Comparison of ENCODE assay signal across 24 cellular contexts in the genomic region with DNA sequence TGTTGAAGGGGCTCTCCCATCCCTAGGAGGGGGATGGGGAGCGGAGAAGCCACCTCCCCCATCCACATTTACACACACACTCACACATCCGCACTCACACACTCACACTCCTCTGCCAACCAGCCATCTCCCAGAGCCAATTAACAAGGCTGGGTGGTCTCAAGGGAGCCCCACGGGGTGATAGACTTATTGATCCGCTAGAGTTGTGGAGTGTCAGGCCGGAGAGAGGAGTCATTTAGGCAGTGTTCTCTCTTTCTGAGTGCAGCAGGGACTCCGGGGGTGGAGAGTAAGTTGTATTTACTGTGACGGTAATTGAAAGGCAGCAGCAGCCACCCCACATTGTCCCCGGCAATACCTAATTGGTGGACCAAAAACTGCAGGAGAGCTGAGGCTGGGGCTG.
DNase-seq lines count a peak whose midpoint lies in the region; ATAC-seq and TF ChIP-seq lines count a peak whose summit lies in the region.
"Had no signal": no experiment of that assay in that cellular context is flagged by ENCODE, and none has a peak within 500 bp of the region (broad histone marks: within the 10 kb centered on the region; RNA-seq: fewer than 3 reads in every experiment).

No MANE protein-coding gene starts in this region.

- no peak overlapping the region for H3K4me2 ChIP-seq in mesendoderm (ENCODE audit: low read length)

- no peak overlapping the region for H4K5ac ChIP-seq in mesendoderm (ENCODE audit: low read length)

- H3K79me2 ChIP-seq in mesendoderm (ENCODE audit: control insufficient read depth, insufficient read depth, low read length) = no peaks in the 10 kb centered on the region
- H3K79me2 ChIP-seq: parathyroid adenoma had no signal

- H3K79me1 ChIP-seq in mesendoderm (ENCODE audit: low read length) = no peaks in the 10 kb centered on the region

- no peaks in the 10 kb centered on the region for H3K36me3 Mint-ChIP-seq in type B pancreatic cell
- H3K36me3 Mint-ChIP-seq: natural killer cell treated with Interleukin-12 subunit alpha and Interleukin-12 subunit beta and Interleukin-15 and Interleukin-18, amount 100 ng/mL, for 72 hours had no signal

- H3K9me3 Mint-ChIP-seq in type B pancreatic cell = peaks cover 7% of the 10 kb centered on the region
- H3K9me3 Mint-ChIP-seq: natural killer cell treated with Interleukin-12 subunit alpha and Interleukin-12 subunit beta and Interleukin-15 and Interleukin-18, amount 100 ng/mL, for 72 hours; stimulated activated naive CD8-positive, alpha-beta T cell treated with anti-CD3 and anti-CD28 coated beads, Interleukin-15, Interleukin-2, amounts not matched to agents 100 ng/mL and 50 ng/mL, for 24 hours had no signal

- no peak overlapping the region for H3K4ac ChIP-seq in mesendoderm (ENCODE audit: low read depth, low read length)

- WGBS in mesendoderm (ENCODE audit: extremely low coverage, insufficient coverage, low lambda C conversion rate) = no CpG with 5 or more reads among the region's 8 CpGs

- peak overlapping the region; percentile 33 for H3K4me3 Mint-ChIP-seq in type B pancreatic cell
- H3K4me3 Mint-ChIP-seq: natural killer cell treated with Interleukin-12 subunit alpha and Interleukin-12 subunit beta and Interleukin-15 and Interleukin-18, amount 100 ng/mL, for 72 hours; stimulated activated naive CD8-positive, alpha-beta T cell treated with anti-CD3 and anti-CD28 coated beads, Interleukin-15, Interleukin-2, amounts not matched to agents 100 ng/mL and 50 ng/mL, for 24 hours had no signal

- H3K4me1 Mint-ChIP-seq in type B pancreatic cell (ENCODE audit: unreplicated experiment) = peaks cover 6% of the 10 kb centered on the region

- H3K18ac ChIP-seq in mesendoderm (ENCODE audit: low read length) = no peak overlapping the region

- no peak overlapping the region for H2BK5ac ChIP-seq in mesendoderm (ENCODE audit: low read length)

- H3K27ac Mint-ChIP-seq in type B pancreatic cell = no peak overlapping the region
- H3K27ac Mint-ChIP-seq: natural killer cell treated with Interleukin-12 subunit alpha and Interleukin-12 subunit beta and Interleukin-15 and Interleukin-18, amount 100 ng/mL, for 72 hours; stimulated activated naive CD8-positive, alpha-beta T cell treated with anti-CD3 and anti-CD28 coated beads, Interleukin-15, Interleukin-2, amounts not matched to agents 100 ng/mL and 50 ng/mL, for 24 hours had no signal

- H3K27ac ChIP-seq in coronary artery (no peak overlapping the region), mesendoderm (ENCODE audit: low read depth, low read length) (no peak overlapping the region)
- H3K27ac ChIP-seq: ascending aorta, C4-2B, cardiac muscle cell, parathyroid adenoma, right atrium auricular region, vagina had no signal

- no peak for TF ChIP-seq CTCF in coronary artery (IDR thresholded peaks at IDR 0.05)
- no peak for TF ChIP-seq CTCF in type B pancreatic cell (conservative IDR thresholded peaks at IDR 0.05)

- H3K9ac ChIP-seq in mesendoderm (ENCODE audit: low read length) = no peak overlapping the region
- H3K9ac ChIP-seq: parathyroid adenoma had no signal

- ATAC-seq in GM18520 (IDR thresholded peaks at IDR 0.05; ENCODE audit: unreplicated experiment) (no peak), GM18502 (IDR thresholded peaks at IDR 0.05; ENCODE audit: poor library complexity, unreplicated experiment) (no peak)
- ATAC-seq: natural killer cell treated with Interleukin-12 subunit alpha and Interleukin-12 subunit beta and Interleukin-15 and Interleukin-18, amount 100 ng/mL, for 72 hours had no signal

- H3K4me3 ChIP-seq in coronary artery = no peak overlapping the region
- no peak overlapping the region for H3K4me3 ChIP-seq in mesendoderm (ENCODE audit: low read length)
- H3K4me3 ChIP-seq: ascending aorta, cardiac muscle cell, right atrium auricular region, vagina had no signal

- H2BK120ac ChIP-seq in mesendoderm (ENCODE audit: low read depth, low read length) = no peak overlapping the region

- H2AK5ac ChIP-seq in mesendoderm (ENCODE audit: low read length) = no peak overlapping the region

- no peak overlapping the region for H3K56ac ChIP-seq in mesendoderm (ENCODE audit: low read length)

- H4K8ac ChIP-seq in mesendoderm (ENCODE audit: low read depth, low read length) = no peak overlapping the region

- DNase-seq in NCI-H82 (lab: John Stamatoyannopoulos, UW) (peak; percentile 18), NCI-H82 treated with DMSO at 0.1 percent for 48 hours (lab: John Stamatoyannopoulos, UW; ENCODE audit: unreplicated experiment) (no peak), coronary artery (ENCODE audit: low spot score) (peak; percentile 17), mesendoderm (peak; percentile 43), type B pancreatic cell (ENCODE audit: extremely low spot score, unreplicated experiment) (no peak), hepatic stellate cell (ENCODE audit: low spot score) (no peak)
- DNase-seq: activated CD4-positive, alpha-beta T cell treated with anti-CD3 and anti-CD28 coated beads for 48 hours; activated effector memory CD4-positive, alpha-beta T cell treated with anti-CD3 and anti-CD28 coated beads, Interleukin-2, amount 50 U/mL, for 16 hours; DMS53; NCI-H774; SIG-M5; stimulated activated CD4-positive, alpha-beta T cell treated with anti-CD3 and anti-CD28 coated beads, Interleukin-2, amount 100 ng/mL, for 24 hours; stimulated activated CD8-positive, alpha-beta memory T cell treated with anti-CD3 and anti-CD28 coated beads, Interleukin-4, amount 100 ng/mL, for 48 hours had no signal

- peaks cover 70% of the 10 kb centered on the region for H3K27me3 Mint-ChIP-seq in type B pancreatic cell

- H2BK15ac ChIP-seq in mesendoderm (replicated peaks; ENCODE audit: low read depth) = no peak overlapping the region

- no peak overlapping the region for H3K23ac ChIP-seq in mesendoderm (ENCODE audit: low read length)

- H3K4me1 ChIP-seq in mesendoderm (ENCODE audit: control insufficient read depth, low read depth, low read length) = peaks cover 3% of the 10 kb centered on the region
- H3K4me1 ChIP-seq: ascending aorta, Caco-2, parathyroid adenoma, right atrium auricular region, vagina had no signal

- H3K27me3 ChIP-seq in mesendoderm (ENCODE audit: insufficient read depth, low read length, poor library complexity) = no peaks in the 10 kb centered on the region
- H3K27me3 ChIP-seq: ascending aorta, vagina had no signal

- H3K36me3 ChIP-seq in mesendoderm (ENCODE audit: control insufficient read depth, insufficient read depth, low read length) = no peaks in the 10 kb centered on the region
- H3K36me3 ChIP-seq: ascending aorta, cardiac muscle cell, right atrium auricular region, vagina had no signal

Comparison
In these comparisons a context has a peak if more than half of its experiments do, and no peak if none do; other contexts are left out.
1. DNase-seq: peak in NCI-H82 (single experiment), coronary artery (single experiment) and mesendoderm (single experiment); none in NCI-H82 treated with DMSO at 0.1 percent for 48 hours (single experiment), type B pancreatic cell (single experiment) and hepatic stellate cell (single experiment).